ENCODE assay signal across 29 cellular contexts in the genomic region with DNA sequence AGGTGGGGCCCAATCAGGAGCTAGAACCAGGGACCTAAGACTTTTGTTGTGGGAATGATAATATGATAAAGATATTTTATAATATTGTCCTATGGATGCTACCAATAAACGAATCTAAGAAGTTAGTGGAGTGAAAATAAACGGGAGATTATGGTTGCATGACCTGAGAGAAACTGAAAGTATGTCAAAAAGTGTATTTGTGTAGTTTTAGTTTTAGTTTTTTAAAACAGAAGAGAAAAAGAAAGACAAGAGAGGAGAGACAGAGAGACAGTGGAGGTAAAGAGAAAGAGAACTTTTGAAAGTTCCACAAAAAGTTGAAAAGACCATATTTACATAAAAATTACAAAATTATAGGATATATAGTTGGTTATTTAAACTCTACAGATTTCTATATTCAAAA.
DNase-seq lines count a peak whose midpoint lies in the region; ATAC-seq and TF ChIP-seq lines count a peak whose summit lies in the region.
"Had no signal": no experiment of that assay in that cellular context is flagged by ENCODE, and none has a peak within 500 bp of the region (broad histone marks: within the 10 kb centered on the region; RNA-seq: fewer than 3 reads in every experiment).

No MANE protein-coding gene starts in this region.

- no peak for DNase-seq in stimulated activated naive B cell treated with anti-CD40 and anti-IgM and Interleukin-4, amounts not matched to agents 10 μg/mL and 1 μg/mL and 100 μg/mL, for 72 hours
- DNase-seq in LoVo (ENCODE audit: low spot score) (no peak), head of caudate nucleus (no peak)
- DNase-seq: activated CD4-positive, alpha-beta memory T cell treated with anti-CD3 and anti-CD28 coated beads for 36 hours; activated CD4-positive, CD25-positive, alpha-beta regulatory T cell treated with anti-CD3 and anti-CD28 coated beads, Interleukin-2, amount 50 U/mL, for 72 hours; activated naive CD4-positive, alpha-beta T cell treated with Interleukin-2 at 50 U/mL for 16 hours; body of pancreas; DMS153; foreskin fibroblast; H9; islet precursor cell; left ventricle myocardium inferior; MG63; NCI-H1417; NCI-H2029 treated with DMSO at 0.1 percent for 48 hours; NCI-H524 treated with DMSO at 0.1 percent for 48 hours; right lobe of liver; Right ventricle myocardium superior; T-helper 2 cell; thyroid gland had no signal

- H3K27me3 ChIP-seq in OCI-LY1 (ENCODE audit: insufficient read depth, low read length): no peaks in the 10 kb centered on the region
- H3K27me3 ChIP-seq: BLaER1, body of pancreas, esophagus muscularis mucosa, MG63, right lobe of liver, thyroid gland had no signal

- H3K4me3 Mint-ChIP-seq in stimulated activated naive B cell treated with anti-CD40 and anti-IgM and Interleukin-4, amounts not matched to agents 10 μg/mL and 1 μg/mL and 100 μg/mL, for 72 hours: peak overlapping the region; percentile 6 to 68
- H3K4me3 Mint-ChIP-seq: activated CD4-positive, alpha-beta memory T cell treated with anti-CD3 and anti-CD28 coated beads for 36 hours; activated T-helper 1 cell treated with anti-CD3 and anti-CD28 coated beads, Interleukin-12 subunit alpha, Interleukin-12 subunit beta, Interleukin-2, Interleukin-4 antibody, amounts not matched to agents 30 ng/mL and 10 ng/mL and 1 ng/mL, durations not matched to agents 14 hours and 24 hours and 36 hours; H9 had no signal

- H3K9me3 ChIP-seq in OCI-LY1 (ENCODE audit: low read length): no peaks in the 10 kb centered on the region
- H3K9me3 ChIP-seq: esophagus muscularis mucosa, MG63, right lobe of liver, thyroid gland had no signal

- peak; percentile 60 for ATAC-seq in GM19043 (IDR thresholded peaks at IDR 0.05; ENCODE audit: low read depth, unreplicated experiment)
- ATAC-seq in HG03064 (IDR thresholded peaks at IDR 0.05; ENCODE audit: low read depth, unreplicated experiment): peak; percentile 64
- no peak for ATAC-seq in stimulated activated naive B cell treated with anti-CD40 and anti-IgM and Interleukin-4, amounts not matched to agents 10 μg/mL and 1 μg/mL and 100 μg/mL, for 72 hours (replicated peaks)
- no peak for ATAC-seq in SK-N-SH treated with all-trans-retinoic acid at 6 μM for 48 hours
- ATAC-seq: body of pancreas, Panc1, right lobe of liver had no signal

- no peak overlapping the region for H3K4me2 ChIP-seq in OCI-LY1 (ENCODE audit: low read length)
- H3K4me2 ChIP-seq: BLaER1 had no signal

- H3K4me1 ChIP-seq in OCI-LY1 (ENCODE audit: insufficient read depth, low read length, severe bottlenecking): peaks cover 40% of the 10 kb centered on the region
- H3K4me1 ChIP-seq: body of pancreas, esophagus muscularis mucosa, left ventricle myocardium inferior, parathyroid adenoma, right lobe of liver, thyroid gland had no signal

- peaks cover 9 to 20% of the 10 kb centered on the region in 2 donors for H3K4me1 Mint-ChIP-seq in stimulated activated naive B cell treated with anti-CD40 and anti-IgM and Interleukin-4, amounts not matched to agents 10 μg/mL and 1 μg/mL and 100 μg/mL, for 72 hours

- no peak overlapping the region for H3K9ac ChIP-seq in OCI-LY1 (ENCODE audit: low read length)
- H3K9ac ChIP-seq: BLaER1, parathyroid adenoma had no signal

- peak overlapping the region; percentile 52 for H3K27ac Mint-ChIP-seq in stimulated activated naive B cell treated with anti-CD40 and anti-IgM and Interleukin-4, amounts not matched to agents 10 μg/mL and 1 μg/mL and 100 μg/mL, for 72 hours
- H3K27ac Mint-ChIP-seq: activated CD4-positive, alpha-beta memory T cell treated with anti-CD3 and anti-CD28 coated beads for 36 hours; activated T-helper 1 cell treated with anti-CD3 and anti-CD28 coated beads, Interleukin-12 subunit alpha, Interleukin-12 subunit beta, Interleukin-2, Interleukin-4 antibody, amounts not matched to agents 30 ng/mL and 10 ng/mL and 1 ng/mL, durations not matched to agents 14 hours and 24 hours and 36 hours; H9 had no signal

- intact Hi-C loops in head of caudate nucleus (cut with DNase I): no loop called here

- no peaks in the 10 kb centered on the region for H3K9me2 ChIP-seq in OCI-LY1 (ENCODE audit: low read depth, low read length)

- no peaks in the 10 kb centered on the region for H3F3A ChIP-seq in OCI-LY1 (ENCODE audit: insufficient read depth, low read length)

- no peak for TF ChIP-seq CTCF in OCI-LY1 (IDR thresholded peaks at IDR 0.05; ENCODE audit: low read length)

- H3K36me3 Mint-ChIP-seq in stimulated activated naive B cell treated with anti-CD40 and anti-IgM and Interleukin-4, amounts not matched to agents 10 μg/mL and 1 μg/mL and 100 μg/mL, for 72 hours: peaks cover 3 to 11% of the 10 kb centered on the region in 2 donors
- H3K36me3 Mint-ChIP-seq: activated CD4-positive, alpha-beta memory T cell treated with anti-CD3 and anti-CD28 coated beads for 36 hours had no signal

- H3K9me3 Mint-ChIP-seq in stimulated activated naive B cell treated with anti-CD40 and anti-IgM and Interleukin-4, amounts not matched to agents 10 μg/mL and 1 μg/mL and 100 μg/mL, for 72 hours: peaks cover 10 to 19% of the 10 kb centered on the region in 2 donors

- H3K27me3 Mint-ChIP-seq in stimulated activated naive B cell treated with anti-CD40 and anti-IgM and Interleukin-4, amounts not matched to agents 10 μg/mL and 1 μg/mL and 100 μg/mL, for 72 hours: no peaks in the 10 kb centered on the region
- H3K27me3 Mint-ChIP-seq: activated CD4-positive, alpha-beta memory T cell treated with anti-CD3 and anti-CD28 coated beads for 36 hours had no signal

- no peaks in the 10 kb centered on the region for H3K36me3 ChIP-seq in OCI-LY1 (ENCODE audit: insufficient read depth, low read length)
- H3K36me3 ChIP-seq: BLaER1, esophagus muscularis mucosa, left ventricle myocardium inferior, MG63, right lobe of liver, thyroid gland had no signal

- H3K4me3 ChIP-seq in OCI-LY1 (ENCODE audit: low read depth, low read length, poor library complexity, severe bottlenecking): no peak overlapping the region
- H3K4me3 ChIP-seq: BLaER1, body of pancreas, esophagus muscularis mucosa, left ventricle myocardium inferior, right lobe of liver, thyroid gland had no signal

- H3K79me2 ChIP-seq in OCI-LY1 (ENCODE audit: insufficient read depth, low read length): no peaks in the 10 kb centered on the region
- H3K79me2 ChIP-seq: parathyroid adenoma had no signal

- H2AFZ ChIP-seq in OCI-LY1 (ENCODE audit: low read length): peak overlapping the region; percentile 30; the same call in 1 of the 2 replicates
- H2AFZ ChIP-seq: parathyroid adenoma had no signal

- peak overlapping the region; percentile 44 for H3K27ac ChIP-seq in OCI-LY1 (ENCODE audit: low read depth, low read length, poor library complexity, severe bottlenecking)
- H3K27ac ChIP-seq: BLaER1, body of pancreas, esophagus muscularis mucosa, left ventricle myocardium inferior, parathyroid adenoma, right lobe of liver, thyroid gland had no signal

- H4K20me1 ChIP-seq in OCI-LY1 (ENCODE audit: insufficient read depth, low read length): no peaks in the 10 kb centered on the region
- H4K20me1 ChIP-seq: BLaER1 had no signal

TF ChIP-seq in SK-N-SH treated with all-trans-retinoic acid at 6 μM for 48 hours, 23 proteins besides CTCF, POLR2A, EP300 and RAD21 (continues in another document):
- TF ChIP-seq ZFP3 (CRISPR knock-in tag; IDR thresholded peaks at IDR 0.05) (no peak), BACH2 (CRISPR knock-in tag; IDR thresholded peaks at IDR 0.05; ENCODE audit: borderline replicate concordance) (no peak), PATZ1 (CRISPR knock-in tag; IDR thresholded peaks at IDR 0.05; ENCODE audit: borderline replicate concordance) (no peak), ARNTL (CRISPR knock-in tag; IDR thresholded peaks at IDR 0.05; ENCODE audit: borderline replicate concordance, low read depth) (no peak), SNAI2 (CRISPR knock-in tag; IDR thresholded peaks at IDR 0.05) (no peak), OSR1 (CRISPR knock-in tag; IDR thresholded peaks at IDR 0.05) (no peak)
- TF ChIP-seq, protein P1, sequence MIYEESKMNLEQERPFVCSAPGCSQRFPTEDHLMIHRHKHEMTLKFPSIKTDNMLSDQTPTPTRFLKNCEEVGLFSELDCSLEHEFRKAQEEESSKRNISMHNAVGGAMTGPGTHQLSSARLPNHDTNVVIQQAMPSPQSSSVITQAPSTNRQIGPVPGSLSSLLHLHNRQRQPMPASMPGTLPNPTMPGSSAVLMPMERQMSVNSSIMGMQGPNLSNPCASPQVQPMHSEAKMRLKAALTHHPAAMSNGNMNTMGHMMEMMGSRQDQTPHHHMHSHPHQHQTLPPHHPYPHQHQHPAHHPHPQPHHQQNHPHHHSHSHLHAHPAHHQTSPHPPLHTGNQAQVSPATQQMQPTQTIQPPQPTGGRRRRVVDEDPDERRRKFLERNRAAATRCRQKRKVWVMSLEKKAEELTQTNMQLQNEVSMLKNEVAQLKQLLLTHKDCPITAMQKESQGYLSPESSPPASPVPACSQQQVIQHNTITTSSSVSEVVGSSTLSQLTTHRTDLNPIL (CRISPR knock-in tag; IDR thresholded peaks at IDR 0.05; ENCODE audit: low read depth): no peak
- TF ChIP-seq, protein P2, sequence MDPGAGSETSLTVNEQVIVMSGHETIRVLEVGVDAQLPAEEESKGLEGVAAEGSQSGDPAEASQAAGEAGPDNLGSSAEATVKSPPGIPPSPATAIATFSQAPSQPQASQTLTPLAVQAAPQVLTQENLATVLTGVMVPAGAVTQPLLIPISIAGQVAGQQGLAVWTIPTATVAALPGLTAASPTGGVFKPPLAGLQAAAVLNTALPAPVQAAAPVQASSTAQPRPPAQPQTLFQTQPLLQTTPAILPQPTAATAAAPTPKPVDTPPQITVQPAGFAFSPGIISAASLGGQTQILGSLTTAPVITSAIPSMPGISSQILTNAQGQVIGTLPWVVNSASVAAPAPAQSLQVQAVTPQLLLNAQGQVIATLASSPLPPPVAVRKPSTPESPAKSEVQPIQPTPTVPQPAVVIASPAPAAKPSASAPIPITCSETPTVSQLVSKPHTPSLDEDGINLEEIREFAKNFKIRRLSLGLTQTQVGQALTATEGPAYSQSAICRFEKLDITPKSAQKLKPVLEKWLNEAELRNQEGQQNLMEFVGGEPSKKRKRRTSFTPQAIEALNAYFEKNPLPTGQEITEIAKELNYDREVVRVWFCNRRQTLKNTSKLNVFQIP (CRISPR knock-in tag; IDR thresholded peaks at IDR 0.05; ENCODE audit: borderline replicate concordance, low read depth): no peak

Comparison
In these comparisons a context has a peak if more than half of its experiments do, and no peak if none do; other contexts are left out.
1. ATAC-seq: peak in GM19043 (single experiment) and HG03064 (single experiment); none in stimulated activated naive B cell treated with anti-CD40 and anti-IgM and Interleukin-4, amounts not matched to agents 10 μg/mL and 1 μg/mL and 100 μg/mL, for 72 hours (0 of 2) and SK-N-SH treated with all-trans-retinoic acid at 6 μM for 48 hours (single experiment).